In genomic region chr1:70486676-70487470, GRCh38 we compare ENCODE assay signal across 13 cellular contexts.
DNase-seq lines count a peak whose midpoint lies in the region; ATAC-seq and TF ChIP-seq lines count a peak whose summit lies in the region.
"Had no signal": no experiment of that assay in that cellular context is flagged by ENCODE, and none has a peak within 500 bp of the region (broad histone marks: within the 10 kb centered on the region; RNA-seq: fewer than 3 reads in every experiment).

No MANE protein-coding gene starts in this region.

- peaks cover 3% of the 10 kb centered on the region; the same call in 1 of the 2 replicates for H3K9me3 ChIP-seq in AG04450 (ENCODE audit: control insufficient read depth, insufficient read depth, low read length)
- H3K9me3 ChIP-seq in IMR-90 (ENCODE audit: control insufficient read depth, insufficient read depth, low read length): no peaks in the 10 kb centered on the region
- H3K9me3 ChIP-seq in breast epithelium: no peaks in the 10 kb centered on the region
- H3K9me3 ChIP-seq: SJSA1 had no signal

- H3K9me3 Mint-ChIP-seq in activated T-cell treated with anti-CD3 and anti-CD28 coated beads, Interleukin-2, amount 50 U/mL, for 72 hours: no peaks in the 10 kb centered on the region

- no peaks in the 10 kb centered on the region; the same call in 1 of the 2 replicates for H3K9me1 ChIP-seq in IMR-90 (ENCODE audit: insufficient read depth, low read length)

- no peak overlapping the region for H4K5ac ChIP-seq in IMR-90 (ENCODE audit: low read depth, low read length)
- no peak overlapping the region for H4K5ac ChIP-seq in mesendoderm (ENCODE audit: low read length)

- H3K4ac ChIP-seq in IMR-90 (ENCODE audit: low read depth, low read length) (no peak overlapping the region), mesendoderm (ENCODE audit: low read depth, low read length) (no peak overlapping the region)

- TF ChIP-seq POLR2A in IMR-90 (IDR thresholded peaks at IDR 0.05; ENCODE audit: low read depth, low read length) (no peak), breast epithelium (IDR thresholded peaks at IDR 0.05) (no peak)

- H3K79me1 ChIP-seq in IMR-90 (ENCODE audit: low read depth in 1 of 2, low read length in 2 of 2) (no peaks in the 10 kb centered on the region), mesendoderm (ENCODE audit: low read length) (no peaks in the 10 kb centered on the region)

- H2BK5ac ChIP-seq in IMR-90 (ENCODE audit: low read depth, low read length, poor library complexity, severe bottlenecking): no peak overlapping the region
- no peak overlapping the region for H2BK5ac ChIP-seq in mesendoderm (ENCODE audit: low read length)

- no peak overlapping the region for H2AK9ac ChIP-seq in IMR-90 (replicated peaks; ENCODE audit: low read depth, low read length, poor library complexity)

- peak; percentile 81 for DNase-seq in AG04450 (ENCODE audit: low read depth, low spot score)
- DNase-seq in IMR-90: peak; percentile 92
- DNase-seq in breast epithelium (ENCODE audit: low spot score in 2 of 2): no peak
- peak; percentile 73 for DNase-seq in mesendoderm
- DNase-seq in activated T-cell treated with anti-CD3 and anti-CD28 coated beads, Interleukin-2, amount 50 U/mL, for 72 hours: no peak
- DNase-seq: activated T-cell treated with anti-CD3 and anti-CD28 coated beads, Interleukin-2, amount 50 U/mL, for 1 hour; CD8-positive, alpha-beta memory T cell; foreskin melanocyte had no signal

- H3K79me2 ChIP-seq in mesendoderm (ENCODE audit: control insufficient read depth, insufficient read depth, low read length): no peaks in the 10 kb centered on the region

- H2BK120ac ChIP-seq in IMR-90 (ENCODE audit: low read depth, low read length) (no peak overlapping the region), mesendoderm (ENCODE audit: low read depth, low read length) (no peak overlapping the region)

- H3K9ac ChIP-seq in IMR-90 (ENCODE audit: low read depth, low read length) (no peak overlapping the region), mesendoderm (ENCODE audit: low read length) (no peak overlapping the region)

- H3K4me3 ChIP-seq in AG04450 (ENCODE audit: low read depth, low read length): no peak overlapping the region
- H3K4me3 ChIP-seq in IMR-90 (ENCODE audit: insufficient read depth, low read depth, low read length): no peak overlapping the region
- H3K4me3 ChIP-seq in breast epithelium: no peak overlapping the region
- no peak overlapping the region for H3K4me3 ChIP-seq in mesendoderm (ENCODE audit: low read length)
- H3K4me3 ChIP-seq: SJSA1 had no signal

- H3K4me1 ChIP-seq in IMR-90 (ENCODE audit: control insufficient read depth, insufficient read depth, low read length) (peaks cover 6% of the 10 kb centered on the region; the same call in 1 of the 2 replicates), breast epithelium (no peaks in the 10 kb centered on the region), mesendoderm (ENCODE audit: control insufficient read depth, low read depth, low read length) (no peaks in the 10 kb centered on the region)
- H3K4me1 ChIP-seq: SJSA1 had no signal

- H3K36me3 ChIP-seq in IMR-90 (ENCODE audit: control insufficient read depth, insufficient read depth, low read length) (no peaks in the 10 kb centered on the region), breast epithelium (no peaks in the 10 kb centered on the region), mesendoderm (ENCODE audit: control insufficient read depth, insufficient read depth, low read length) (no peaks in the 10 kb centered on the region)
- H3K36me3 ChIP-seq: SJSA1 had no signal

- TF ChIP-seq RAD21 in IMR-90 (IDR thresholded peaks at IDR 0.05; ENCODE audit: low read length): no peak

- H3K18ac ChIP-seq in IMR-90 (ENCODE audit: low read depth, low read length): no peak overlapping the region
- no peak overlapping the region for H3K18ac ChIP-seq in mesendoderm (ENCODE audit: low read length)

- H3K27ac ChIP-seq in AG04450 (ENCODE audit: low read depth, low read length) (peak overlapping the region; percentile 62), IMR-90 (ENCODE audit: insufficient read depth, low read length) (no peak overlapping the region), breast epithelium (peak overlapping the region; percentile 4 to 27), mesendoderm (ENCODE audit: low read depth, low read length) (no peak overlapping the region)
- H3K27ac ChIP-seq: SJSA1 had no signal

- H4K8ac ChIP-seq in IMR-90 (ENCODE audit: low read depth in 2 of 2, low read length in 2 of 2): no peak overlapping the region
- H4K8ac ChIP-seq in mesendoderm (ENCODE audit: low read depth, low read length): no peak overlapping the region

- BruUV-seq in IMR-90 (replicated peaks; lab: Mats Ljungman, UMichigan): no TSS peak

- no peak overlapping the region for H3K4me3 Mint-ChIP-seq in activated T-cell treated with anti-CD3 and anti-CD28 coated beads, Interleukin-2, amount 50 U/mL, for 72 hours
- H3K4me3 Mint-ChIP-seq: CD8-positive, alpha-beta memory T cell had no signal

- 0 out of 2 replicates have a peak, but pooled peaks cover 4% of the 10 kb centered on the region for H4K20me1 ChIP-seq in IMR-90 (ENCODE audit: insufficient read depth, low read length)

- H3K23ac ChIP-seq in IMR-90 (ENCODE audit: low read depth, low read length) (no peak overlapping the region), mesendoderm (ENCODE audit: low read length) (no peak overlapping the region)

- peak; percentile 95 for ATAC-seq in IMR-90 (ENCODE audit: low read depth)
- ATAC-seq in activated T-cell treated with anti-CD3 and anti-CD28 coated beads, Interleukin-2, amount 50 U/mL, for 72 hours (replicated peaks in 1 of 2): no peak
- ATAC-seq in GM21367 (IDR thresholded peaks at IDR 0.05; ENCODE audit: unreplicated experiment): no peak
- ATAC-seq in GM18517 (IDR thresholded peaks at IDR 0.05; ENCODE audit: unreplicated experiment): no peak
- ATAC-seq in GM19452 (IDR thresholded peaks at IDR 0.05; ENCODE audit: unreplicated experiment): no peak

- H3K36me3 Mint-ChIP-seq in activated T-cell treated with anti-CD3 and anti-CD28 coated beads, Interleukin-2, amount 50 U/mL, for 72 hours (ENCODE audit: insufficient read depth in 2 of 2): no peaks in the 10 kb centered on the region
- H3K36me3 Mint-ChIP-seq: CD8-positive, alpha-beta memory T cell had no signal

- no peak overlapping the region for H3K4me2 ChIP-seq in IMR-90 (ENCODE audit: low read depth, low read length)
- H3K4me2 ChIP-seq in mesendoderm (ENCODE audit: low read length): no peak overlapping the region

- in situ Hi-C loops in IMR-90 (cut with MboI; ENCODE audit: low sequenced_read_pairs): no loop called here

- peaks cover 6% of the 10 kb centered on the region for H3K27me3 Mint-ChIP-seq in activated T-cell treated with anti-CD3 and anti-CD28 coated beads, Interleukin-2, amount 50 U/mL, for 72 hours (ENCODE audit: low read depth)
- H3K27me3 Mint-ChIP-seq: progenitor cell of endocrine pancreas had no signal

- intact Hi-C loops in IMR-90 (cut with micrococcal nuclease) (no loop called here), breast epithelium (cut with DNase I; ENCODE audit: low total_unique reads) (no loop called here)

- no peak overlapping the region for H3K27ac Mint-ChIP-seq in activated T-cell treated with anti-CD3 and anti-CD28 coated beads, Interleukin-2, amount 50 U/mL, for 72 hours
- H3K27ac Mint-ChIP-seq: CD8-positive, alpha-beta memory T cell; progenitor cell of endocrine pancreas had no signal

- TF ChIP-seq CTCF in AG04450 (IDR thresholded peaks at IDR 0.05; ENCODE audit: low read depth, low read length) (peak; percentile 14; the same call in 1 of the 2 replicates), IMR-90 (conservative IDR thresholded peaks at IDR 0.05; ENCODE audit: low read depth, low read length) (0 out of 2 replicates have a peak, but pooled peaks have one; percentile 7), breast epithelium (IDR thresholded peaks at IDR 0.05) (no peak)

- no peaks in the 10 kb centered on the region for H3K4me1 Mint-ChIP-seq in activated T-cell treated with anti-CD3 and anti-CD28 coated beads, Interleukin-2, amount 50 U/mL, for 72 hours (ENCODE audit: low read depth)
- H3K4me1 Mint-ChIP-seq: CD8-positive, alpha-beta memory T cell had no signal

- POLR2A ChIA-PET in AG04450 (lab: Yijun Ruan, JAX) (interaction anchor here (0.7 to 1.4 kb wide), 3 partner anchors 18 to 441 kb away, joined by 3 to 5 read pairs (median 4); partner anchors contain the start of gene ANKRD13C), IMR-90 (lab: Charles Lee; ENCODE audit: unreplicated experiment) (interaction anchor here (0.5 kb wide), 1 partner anchor 244 kb away, joined by 7 read pairs; no protein-coding TSS in a partner anchor)

- CTCF ChIA-PET in AG04450 (lab: Charles Lee) (interaction anchor here (0.7 to 1.3 kb wide), 4 partner anchors 9 to 353 kb away, joined by 3 to 7 read pairs (median 5); no protein-coding TSS in a partner anchor), IMR-90 (lab: Yijun Ruan, JAX) (interaction anchor here (0.9 to 1.2 kb wide), 3 partner anchors 9 to 50 kb away, joined by 3 read pairs; no protein-coding TSS in a partner anchor)

- H2AFZ ChIP-seq in IMR-90 (replicated peaks; ENCODE audit: low read length, poor library complexity): peak overlapping the region; percentile 37

- H2BK15ac ChIP-seq in IMR-90 (ENCODE audit: low read depth, low read length): no peak overlapping the region
- H2BK15ac ChIP-seq in mesendoderm (replicated peaks; ENCODE audit: low read depth): no peak overlapping the region

- no peak overlapping the region for H4K91ac ChIP-seq in IMR-90 (ENCODE audit: insufficient read depth, low read depth, low read length)

- no peak overlapping the region for H2BK20ac ChIP-seq in IMR-90 (ENCODE audit: low read depth, low read length)

- no peaks in the 10 kb centered on the region for H3K27me3 ChIP-seq in AG04450 (ENCODE audit: control insufficient read depth, insufficient read depth, low read length)
- H3K27me3 ChIP-seq in IMR-90 (ENCODE audit: control insufficient read depth, insufficient read depth, low read length): no peaks in the 10 kb centered on the region
- H3K27me3 ChIP-seq in breast epithelium: no peaks in the 10 kb centered on the region
- no peaks in the 10 kb centered on the region for H3K27me3 ChIP-seq in mesendoderm (ENCODE audit: insufficient read depth, low read length, poor library complexity)
- H3K27me3 ChIP-seq: SJSA1 had no signal

- dilution Hi-C loops in IMR-90 (cut with HindIII; ENCODE audit: low sequenced_read_pairs, unreplicated experiment): no loop called here

- H2AK5ac ChIP-seq in IMR-90 (ENCODE audit: low read depth, low read length) (no peak overlapping the region), mesendoderm (ENCODE audit: low read length) (no peak overlapping the region)

- WGBS in IMR-90 (ENCODE audit: extremely low coverage in 2 of 2, insufficient read length in 1 of 2), 2 experiments: 100% methylated on average over 1 of the region's 2 CpGs; no CpG with 5 or more reads in 1 of the 2 experiments
- no CpG with 5 or more reads among the region's 2 CpGs for WGBS in mesendoderm (ENCODE audit: extremely low coverage, insufficient coverage, low lambda C conversion rate)

- no peak overlapping the region for H3K14ac ChIP-seq in IMR-90 (replicated peaks; ENCODE audit: low read depth, low read length)

- H3K56ac ChIP-seq in IMR-90 (ENCODE audit: extremely low read depth, insufficient read depth, low read length) (no peak overlapping the region), mesendoderm (ENCODE audit: low read length) (no peak overlapping the region)

TF ChIP-seq in IMR-90, 13 proteins besides CTCF, POLR2A, EP300 and RAD21 (continues in another document):
- TF ChIP-seq BHLHE40 (IDR thresholded peaks at IDR 0.05; ENCODE audit: low read depth, low read length): no peak

Comparison
In these comparisons a context has a peak if more than half of its experiments do, and no peak if none do; other contexts are left out.
1. DNase-seq: peak in AG04450 (single experiment), IMR-90 (single experiment) and mesendoderm (single experiment); none in breast epithelium (0 of 2) and activated T-cell treated with anti-CD3 and anti-CD28 coated beads, Interleukin-2, amount 50 U/mL, for 72 hours (0 of 2).
2. H3K27ac ChIP-seq: peak in AG04450 (single experiment) and breast epithelium (2 of 2); none in IMR-90 (single experiment) and mesendoderm (single experiment).
3. CTCF ChIP-seq: peak in AG04450 (single experiment) and IMR-90 (single experiment); none in breast epithelium (0 of 3).